ENCODE assay signal across 9 cellular contexts in genomic region chr12:97910559-97910958, GRCh38.
"Had no signal": no experiment of that assay in that cellular context is flagged by ENCODE, and none has a peak within 500 bp of the region (broad histone marks: within the 10 kb centered on the region; RNA-seq: fewer than 3 reads in every experiment).

No MANE protein-coding gene starts in this region.

- FAIRE-seq: K562 had no signal

- H3K4me1 ChIP-seq: HAP-1 had no signal

- H3K27ac ChIP-seq: GM23248, HL-60 had no signal

- H3K4me3 ChIP-seq: GM23248, HAP-1, K562 had no signal

- H3K36me3 ChIP-seq: HAP-1 had no signal

- DNase-seq: GM23248, GOT3, H7, HFFc6, IMR-90 had no signal

- H3K9me3 ChIP-seq: HAP-1 had no signal

- ATAC-seq: HCT116, K562 had no signal

- H3K27ac Mint-ChIP-seq: HFFc6 had no signal

- H3K4me3 Mint-ChIP-seq: HFFc6 had no signal
